10 cellular contexts compared by ENCODE assay signal in the genomic region with DNA sequence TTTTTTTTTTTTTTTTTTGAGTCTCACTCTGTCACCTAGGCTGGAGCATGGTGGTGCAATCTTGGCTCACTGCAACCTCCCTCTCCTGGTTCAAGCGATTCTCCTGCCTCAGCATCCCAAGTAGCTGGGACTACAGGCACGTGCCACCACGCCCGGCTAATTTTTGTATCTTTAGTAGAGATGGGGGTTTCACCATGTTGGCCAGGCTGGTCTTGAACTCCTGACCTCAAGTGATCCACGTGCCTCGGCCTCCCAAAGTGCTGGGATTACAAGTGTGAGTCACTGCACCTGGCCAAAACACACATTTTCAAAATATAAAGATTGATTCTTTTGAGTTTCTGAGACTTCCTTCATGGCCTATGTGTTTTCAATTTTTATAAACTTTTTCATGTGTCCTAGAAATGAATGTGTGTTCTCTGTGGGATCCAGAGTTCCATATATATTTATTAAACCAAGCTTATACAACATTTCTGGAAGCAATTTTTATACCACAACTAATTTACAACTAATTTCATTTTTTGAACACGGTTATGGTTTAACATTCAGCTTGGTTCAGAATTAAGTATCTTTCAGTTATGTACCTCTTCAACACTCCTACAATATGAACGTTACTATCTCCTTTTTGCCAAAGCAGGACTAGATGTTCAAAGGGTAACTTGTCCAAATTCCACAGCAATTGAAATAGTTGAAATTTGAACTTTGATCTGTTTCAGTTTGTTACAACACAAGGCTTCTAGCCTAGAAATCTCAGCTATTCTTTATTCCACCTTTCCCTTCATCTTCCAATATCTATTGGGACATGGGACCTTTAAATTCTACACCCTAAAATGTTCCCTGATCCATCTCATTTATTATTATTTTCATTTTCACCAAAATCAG. TPM values are rescaled to one million over a fixed set of nuclear protein-coding genes. Genes with fewer than 3 reads are reported as not detected.
DNase-seq lines count a peak whose midpoint lies in the region; ATAC-seq and TF ChIP-seq lines count a peak whose summit lies in the region.
"Had no signal": no experiment of that assay in that cellular context is flagged by ENCODE, and none has a peak within 500 bp of the region (broad histone marks: within the 10 kb centered on the region; RNA-seq: fewer than 3 reads in every experiment).

No MANE protein-coding gene starts in this region.

- intact Hi-C loops in CD8-positive, alpha-beta T cell (cut with DNase I, micrococcal nuclease) = loop anchor here (10.0 kb wide), 2 partner anchors 1153 to 1827 kb away; a partner anchor contains a TSS
- intact Hi-C loops in lower leg skin (cut with DNase I; ENCODE audit: low total_unique reads) = no loop called here

- H3K27me3 ChIP-seq in CD8-positive, alpha-beta T cell (ENCODE audit: insufficient read depth, low read length) = no peaks in the 10 kb centered on the region

- no peaks in the 10 kb centered on the region for H3K9me3 Mint-ChIP-seq in CD8-positive, alpha-beta T cell
- H3K9me3 Mint-ChIP-seq in IgD-negative memory B cell (no peaks in the 10 kb centered on the region), neural crest cell (no peaks in the 10 kb centered on the region)

- H3K4me1 ChIP-seq in CD8-positive, alpha-beta T cell (ENCODE audit: insufficient read depth, low read length) = peaks cover 35% of the 10 kb centered on the region

- H3K4me1 Mint-ChIP-seq in CD8-positive, alpha-beta T cell (ENCODE audit: low read depth) = peaks cover 58% of the 10 kb centered on the region
- H3K4me1 Mint-ChIP-seq in IgD-negative memory B cell (peaks cover 19 to 46% (median 37%) of the 10 kb centered on the region in 3 donors), neural crest cell (peaks cover 28% of the 10 kb centered on the region)

- H3K9me3 ChIP-seq in CD8-positive, alpha-beta T cell (ENCODE audit: low read length) = no peaks in the 10 kb centered on the region

- no peak for TF ChIP-seq POLR2A in lower leg skin (IDR thresholded peaks at IDR 0.05)

- peaks cover 18% of the 10 kb centered on the region for H3K36me3 Mint-ChIP-seq in CD8-positive, alpha-beta T cell
- no peaks in the 10 kb centered on the region for H3K36me3 Mint-ChIP-seq in IgD-negative memory B cell
- H3K36me3 Mint-ChIP-seq in neural crest cell (ENCODE audit: low read depth) = no peaks in the 10 kb centered on the region

- POLR2A ChIA-PET in CD8-positive, alpha-beta T cell (lab: Charles Lee) = interaction anchor here (0.6 kb wide), 1 partner anchor 831 kb away, joined by 9 read pairs; no protein-coding TSS in a partner anchor

- TF ChIP-seq CTCF in CD8-positive, alpha-beta T cell (IDR thresholded peaks at IDR 0.05) = no peak
- TF ChIP-seq CTCF in choroid plexus epithelial cell (conservative IDR thresholded peaks at IDR 0.05; ENCODE audit: low read depth, low read length) (no peak), neural crest cell (conservative IDR thresholded peaks at IDR 0.05) (no peak), lower leg skin (IDR thresholded peaks at IDR 0.05) (no peak)

- no peak for DNase-seq in CD8-positive, alpha-beta T cell
- DNase-seq in choroid plexus epithelial cell (ENCODE audit: low read depth) = peak; percentile 24
- no peak for DNase-seq in neural crest cell (ENCODE audit: low read depth, low spot score)
- DNase-seq in lower leg skin (ENCODE audit: low spot score in 2 of 2) = no peak
- no peak for DNase-seq in amniotic stem cell (lab: John Stamatoyannopoulos, UW)
- DNase-seq in NCI-H1417 (lab: John Stamatoyannopoulos, UW) = no peak
- DNase-seq: activated CD4-positive, alpha-beta T cell treated with anti-CD3 and anti-CD28 coated beads for 48 hours; stimulated activated CD8-positive, alpha-beta memory T cell treated with anti-CD3 and anti-CD28 coated beads, Interleukin-4, amount 100 ng/mL, for 48 hours had no signal

- no peak for ATAC-seq in CD8-positive, alpha-beta T cell
- no peak for ATAC-seq in GM18909 (IDR thresholded peaks at IDR 0.05; ENCODE audit: poor library complexity, unreplicated experiment)

- 68 to 82% methylated on average over 8 of the region's 8 CpGs for WGBS in lower leg skin, 2 donors

- H3K4me3 Mint-ChIP-seq in CD8-positive, alpha-beta T cell = peak overlapping the region; percentile 44
- peak overlapping the region in 3 of 4 donors; percentile 98 to 100 (median 98) for H3K4me3 Mint-ChIP-seq in IgD-negative memory B cell
- H3K4me3 Mint-ChIP-seq in neural crest cell = peak overlapping the region; percentile 98

- H3K27ac ChIP-seq in CD8-positive, alpha-beta T cell (ENCODE audit: low read depth, low read length) = no peak overlapping the region

- no peaks in the 10 kb centered on the region for H3K36me3 ChIP-seq in CD8-positive, alpha-beta T cell (ENCODE audit: insufficient read depth, low read length)

- H3K4me3 ChIP-seq in CD8-positive, alpha-beta T cell (ENCODE audit: low read depth, low read length) = no peak overlapping the region
- H3K4me3 ChIP-seq in choroid plexus epithelial cell (ENCODE audit: low read depth, low read length) (no peak overlapping the region), lower leg skin (ENCODE audit: low read depth, poor library complexity, severe bottlenecking) (no peak overlapping the region)

- CTCF ChIA-PET in CD8-positive, alpha-beta T cell (lab: Charles Lee) = interaction anchor here (0.6 to 1.6 kb wide), 5 partner anchors 9 to 122 kb away, joined by 3 to 6 read pairs (median 3); no protein-coding TSS in a partner anchor

- H3K27me3 Mint-ChIP-seq in CD8-positive, alpha-beta T cell (ENCODE audit: low read depth) = no peaks in the 10 kb centered on the region
- H3K27me3 Mint-ChIP-seq in IgD-negative memory B cell = no peaks in the 10 kb centered on the region
- H3K27me3 Mint-ChIP-seq in neural crest cell (ENCODE audit: low read depth) = no peaks in the 10 kb centered on the region

- H3K27ac Mint-ChIP-seq in CD8-positive, alpha-beta T cell = no peak overlapping the region
- H3K27ac Mint-ChIP-seq in IgD-negative memory B cell (peak overlapping the region in 1 of 3 donors; percentile 94), neural crest cell (ENCODE audit: unreplicated experiment) (no peak overlapping the region)

RNA-seq across cellular contexts. Expression of a gene that starts 1.5 kb away (rescaled TPM):
- 10 to 100 TPM; 30.0 to 31.6 TPM for total RNA-seq in CD8-positive, alpha-beta T cell
- 6.0 TPM for polyA plus RNA-seq in IgD-negative memory B cell
- total RNA-seq in neural crest cell (16.7 and 17.1 TPM in 2 replicates), lower leg skin (10 to 100 TPM in 3 of 4 donors, 1 to 10 TPM in 1; 9.1 to 20.1 (median 16.0) TPM)

RNA-seq across cellular contexts. Expression of a gene that starts 2.0 kb away (rescaled TPM):
- 10 to 100 TPM; 43.7 to 46.0 TPM for total RNA-seq in CD8-positive, alpha-beta T cell
- polyA plus RNA-seq in IgD-negative memory B cell = 38.6 TPM
- total RNA-seq in neural crest cell (49.5 and 50.1 TPM in 2 replicates), lower leg skin (10 to 100 TPM; 23.3 to 35.0 (median 29.0) TPM)

Comparison
In these comparisons a context has a peak if more than half of its experiments do, and no peak if none do; other contexts are left out.
1. H3K4me3 Mint-ChIP-seq: peak in every context shown above with its lines; median percentile 98 in IgD-negative memory B cell; 98 in neural crest cell; 44 in CD8-positive, alpha-beta T cell.